Comparison of ENCODE assay signal across 20 cellular contexts in the genomic region with DNA sequence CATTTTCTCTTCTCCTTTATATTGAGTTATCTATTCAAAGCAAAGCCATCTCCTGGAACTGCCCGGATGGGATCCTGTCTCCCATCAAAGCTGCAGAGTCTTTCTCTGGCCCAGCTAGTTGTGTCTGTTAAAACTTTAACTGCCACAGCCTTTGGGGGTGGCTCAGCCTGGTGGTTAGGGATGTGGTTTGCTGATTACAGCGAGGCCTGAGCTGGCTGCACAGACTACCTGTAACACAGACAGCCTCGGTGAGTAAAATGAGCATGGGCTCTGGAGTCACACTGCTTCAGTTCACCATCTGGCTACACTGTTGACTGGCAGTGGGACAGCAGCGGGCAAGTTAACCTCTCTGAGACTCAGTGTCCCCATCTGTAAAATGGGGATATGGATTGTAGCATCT. TPM values are rescaled to one million over a fixed set of nuclear protein-coding genes. Genes with fewer than 3 reads are reported as not detected.
"Had no signal": no experiment of that assay in that cellular context is flagged by ENCODE, and none has a peak within 500 bp of the region (broad histone marks: within the 10 kb centered on the region; RNA-seq: fewer than 3 reads in every experiment).

No MANE protein-coding gene starts in this region.

- FAIRE-seq: endothelial cell of umbilical vein had no signal

- ATAC-seq: left ventricle myocardium superior; naive thymus-derived CD8-positive, alpha-beta T cell; stimulated activated memory B cell treated with anti-CD40 and anti-IgM and Interleukin-4, amounts not matched to agents 10 μg/mL and 1 μg/mL and 100 μg/mL, for 72 hours had no signal

- H3K9me3 ChIP-seq: esophagus squamous epithelium, neutrophil had no signal

- H3K4me1 Mint-ChIP-seq: activated naive CD8-positive, alpha-beta T cell treated with anti-CD3 and anti-CD28 coated beads for 36 hours; memory B cell; stimulated activated memory B cell treated with anti-CD40 and anti-IgM and Interleukin-4, amounts not matched to agents 10 μg/mL and 1 μg/mL and 100 μg/mL, for 72 hours had no signal

- H3K36me3 ChIP-seq: brain microvascular endothelial cell, esophagus squamous epithelium, neutrophil had no signal

- H3K9ac ChIP-seq: parathyroid adenoma had no signal

- H3K4me1 ChIP-seq: parathyroid adenoma had no signal

- H3K27me3 ChIP-seq: brain microvascular endothelial cell, esophagus squamous epithelium, neutrophil had no signal

- H3K27ac Mint-ChIP-seq: activated naive CD8-positive, alpha-beta T cell treated with anti-CD3 and anti-CD28 coated beads for 36 hours; memory B cell; naive thymus-derived CD8-positive, alpha-beta T cell; stimulated activated memory B cell treated with anti-CD40 and anti-IgM and Interleukin-4, amounts not matched to agents 10 μg/mL and 1 μg/mL and 100 μg/mL, for 72 hours; T-helper 1 cell treated with Interleukin-12 subunit alpha and Interleukin-12 subunit beta and Interleukin-4 antibody, amounts not matched to agents 30 μg/mL and 1 μg/mL, for 36 hours had no signal

- DNase-seq: activated effector memory CD4-positive, alpha-beta T cell treated with anti-CD3 and anti-CD28 coated beads, Interleukin-2, amount 50 U/mL, for 16 hours; activated naive CD8-positive, alpha-beta T cell treated with anti-CD3 and anti-CD28 coated beads for 36 hours; activated T-cell treated with anti-CD3 and anti-CD28 coated beads, Interleukin-2, amount 50 U/mL, for 48 hours; anterior cingulate cortex; brain microvascular endothelial cell; cortex of kidney; effector CD4-positive, alpha-beta T cell; esophagus squamous epithelium; glutamatergic neuron; hypothalamus; left ventricle myocardium superior; naive thymus-derived CD8-positive, alpha-beta T cell had no signal

- H3K4me3 ChIP-seq: esophagus squamous epithelium had no signal

- H3K36me3 Mint-ChIP-seq: activated naive CD8-positive, alpha-beta T cell treated with anti-CD3 and anti-CD28 coated beads for 36 hours; memory B cell; naive thymus-derived CD8-positive, alpha-beta T cell; stimulated activated memory B cell treated with anti-CD40 and anti-IgM and Interleukin-4, amounts not matched to agents 10 μg/mL and 1 μg/mL and 100 μg/mL, for 72 hours had no signal

- H3K4me3 Mint-ChIP-seq: activated naive CD8-positive, alpha-beta T cell treated with anti-CD3 and anti-CD28 coated beads for 36 hours; memory B cell; naive thymus-derived CD8-positive, alpha-beta T cell; stimulated activated memory B cell treated with anti-CD40 and anti-IgM and Interleukin-4, amounts not matched to agents 10 μg/mL and 1 μg/mL and 100 μg/mL, for 72 hours; T-helper 1 cell treated with Interleukin-12 subunit alpha and Interleukin-12 subunit beta and Interleukin-4 antibody, amounts not matched to agents 30 μg/mL and 1 μg/mL, for 36 hours had no signal

- H3K27ac ChIP-seq: brain microvascular endothelial cell, esophagus squamous epithelium, neutrophil, parathyroid adenoma had no signal

- H3K79me2 ChIP-seq: parathyroid adenoma had no signal

- H2AFZ ChIP-seq: parathyroid adenoma had no signal

- H3K9me3 Mint-ChIP-seq: activated naive CD8-positive, alpha-beta T cell treated with anti-CD3 and anti-CD28 coated beads for 36 hours; naive thymus-derived CD8-positive, alpha-beta T cell; stimulated activated memory B cell treated with anti-CD40 and anti-IgM and Interleukin-4, amounts not matched to agents 10 μg/mL and 1 μg/mL and 100 μg/mL, for 72 hours; T-helper 1 cell treated with Interleukin-12 subunit alpha and Interleukin-12 subunit beta and Interleukin-4 antibody, amounts not matched to agents 30 μg/mL and 1 μg/mL, for 36 hours had no signal

RNA-seq across cellular contexts. Expression of a gene that starts 18.4 kb away (rescaled TPM):
- total RNA-seq: activated naive CD8-positive, alpha-beta T cell treated with anti-CD3 and anti-CD28 coated beads for 36 hours; endothelial cell of umbilical vein; fibroblast of villous mesenchyme; left ventricle myocardium superior; naive thymus-derived CD8-positive, alpha-beta T cell; urinary bladder had no signal
- polyA plus RNA-seq: naive thymus-derived CD8-positive, alpha-beta T cell had no signal
